Comparison of ENCODE assay signal across 3 cellular contexts in the genomic region with DNA sequence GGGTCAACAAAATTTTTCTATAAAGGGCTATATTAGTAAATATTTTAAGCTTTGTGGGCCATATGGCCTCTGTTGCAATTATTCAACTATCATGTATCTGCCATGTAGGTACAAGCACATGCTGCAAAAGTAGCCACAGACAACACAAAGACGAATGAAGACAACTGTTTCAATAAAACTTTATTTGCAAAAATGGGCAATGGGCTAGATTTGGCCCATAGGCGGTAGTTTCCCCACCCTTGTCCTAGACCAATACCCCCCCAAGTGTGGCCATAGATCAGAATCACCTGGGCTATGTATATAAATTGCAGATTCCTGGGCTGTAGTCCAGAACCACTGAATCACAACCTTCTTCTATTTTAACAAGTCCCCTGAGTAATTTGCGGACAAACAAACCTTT.
TF ChIP-seq lines count a peak whose summit lies in the region.

No MANE protein-coding gene starts in this region.

TF ChIP-seq in HepG2, 621 proteins besides CTCF, POLR2A, EP300 and RAD21 (continues in another document):
- TF ChIP-seq ZBTB40 (IDR thresholded peaks at IDR 0.05) (no peak), ZBTB40 (CRISPR knock-in tag; IDR thresholded peaks at IDR 0.05) (peak; percentile 52; the same call in 1 of the 2 replicates), MBNL3 (CRISPR knock-in tag; conservative IDR thresholded peaks at IDR 0.05) (no peak), NONO (IDR thresholded peaks at IDR 0.05) (no peak), NONO (CRISPR knock-in tag; conservative IDR thresholded peaks at IDR 0.05) (no peak)

TF ChIP-seq in GM12878, 131 proteins besides CTCF, POLR2A, EP300 and RAD21:
- TF ChIP-seq IKZF2 (IDR thresholded peaks at IDR 0.05) (no peak), ZBTB40 (IDR thresholded peaks at IDR 0.05; ENCODE audit: borderline replicate concordance) (peak; percentile 38; the same call in 1 of the 2 replicates), MEF2A (IDR thresholded peaks at IDR 0.05; ENCODE audit: insufficient read depth, low read depth, low read length) (no peak)

TF ChIP-seq in H1, 55 proteins besides CTCF, POLR2A, EP300 and RAD21:
- no peak for TF ChIP-seq FOSL1 (IDR thresholded peaks at IDR 0.05; ENCODE audit: insufficient read depth, low read depth, low read length)
- no peak for TF ChIP-seq KDM1A (IDR thresholded peaks at IDR 0.05; ENCODE audit: borderline replicate concordance, low read length)
- TF ChIP-seq EGR1 (IDR thresholded peaks at IDR 0.05; ENCODE audit: borderline replicate concordance, low read depth, low read length), result no peak
- no peak for TF ChIP-seq RBBP5 (IDR thresholded peaks at IDR 0.05; ENCODE audit: borderline replicate concordance, low read depth, low read length)
- no peak for TF ChIP-seq SP1 (IDR thresholded peaks at IDR 0.05; ENCODE audit: low read depth, low read length)
- no peak for TF ChIP-seq BCL11A (IDR thresholded peaks at IDR 0.05; ENCODE audit: low read depth in 2 of 2, low read length in 2 of 2)
- TF ChIP-seq BACH1 (IDR thresholded peaks at IDR 0.05; ENCODE audit: low read length), result no peak
- TF ChIP-seq HDAC2 (IDR thresholded peaks at IDR 0.05; ENCODE audit: borderline replicate concordance in 1 of 2, low read depth in 2 of 2, low read length in 2 of 2), result no peak
- TF ChIP-seq RNF2 (IDR thresholded peaks at IDR 0.05; ENCODE audit: borderline replicate concordance, low read depth, low read length, missing control alignments, poor library complexity, severe bottlenecking), result no peak
- no peak for TF ChIP-seq HDAC6 (IDR thresholded peaks at IDR 0.05; ENCODE audit: low read depth, low read length)
- TF ChIP-seq SAP30 (IDR thresholded peaks at IDR 0.05; ENCODE audit: insufficient read depth, insufficient replicate concordance, low read length), result no peak
- no peak for TF ChIP-seq CBX8 (IDR thresholded peaks at IDR 0.05; ENCODE audit: borderline replicate concordance, low read depth, low read length)
- TF ChIP-seq KDM5A (IDR thresholded peaks at IDR 0.05; ENCODE audit: low read length), result no peak
- TF ChIP-seq BRCA1 (IDR thresholded peaks at IDR 0.05; ENCODE audit: low read depth, low read length), result no peak
- TF ChIP-seq CTBP2 (IDR thresholded peaks at IDR 0.05; ENCODE audit: borderline replicate concordance, insufficient read depth, insufficient read length, low read length), result no peak
- TF ChIP-seq RXRA (IDR thresholded peaks at IDR 0.05; ENCODE audit: insufficient read depth, low read depth, low read length), result no peak
